ENCODE assay signal across 1 cellular context in genomic region chr3:4845882-4846281, GRCh38.
TF ChIP-seq lines count a peak whose summit lies in the region.

No MANE protein-coding gene starts in this region.

TF ChIP-seq in GM12878, 131 proteins besides CTCF, POLR2A, EP300 and RAD21 (continued from another document and continues in another):
- TF ChIP-seq ZBTB40 (IDR thresholded peaks at IDR 0.05; ENCODE audit: borderline replicate concordance) (no peak; the same call in 1 of the 2 replicates), PML (IDR thresholded peaks at IDR 0.05; ENCODE audit: low read length) (peak; percentile 89), SKIL (IDR thresholded peaks at IDR 0.05; ENCODE audit: low read depth, poor library complexity, severe bottlenecking) (peak; percentile 95), CBX3 (IDR thresholded peaks at IDR 0.05; ENCODE audit: borderline replicate concordance, low read depth) (no peak), ZBTB11 (CRISPR knock-in tag; IDR thresholded peaks at IDR 0.05) (no peak), JUND (IDR thresholded peaks at IDR 0.05; ENCODE audit: low read depth, low read length) (no peak), NRF1 (conservative IDR thresholded peaks at IDR 0.05; ENCODE audit: low read depth, low read length) (no peak), SP1 (IDR thresholded peaks at IDR 0.05; ENCODE audit: low read depth, low read length) (peak; percentile 63), ZZZ3 (IDR thresholded peaks at IDR 0.05; ENCODE audit: control insufficient read depth, insufficient read length, low read depth) (no peak), ESRRA (IDR thresholded peaks at IDR 0.05; ENCODE audit: low read length) (no peak), CHD2 (IDR thresholded peaks at IDR 0.05; ENCODE audit: borderline replicate concordance, low read depth, low read length) (peak; percentile 77; the same call in 1 of the 2 replicates), BACH1 (IDR thresholded peaks at IDR 0.05; ENCODE audit: borderline replicate concordance) (peak; percentile 55; the same call in 1 of the 2 replicates), JUNB (IDR thresholded peaks at IDR 0.05) (peak; percentile 86), CBFB (IDR thresholded peaks at IDR 0.05; ENCODE audit: low read depth) (peak; percentile 97), ZNF207 (IDR thresholded peaks at IDR 0.05; ENCODE audit: borderline replicate concordance) (0 out of 2 replicates have a peak, but pooled peaks have one; percentile 2), ZNF24 (IDR thresholded peaks at IDR 0.05) (peak; percentile 82), SPI1 (IDR thresholded peaks at IDR 0.05; ENCODE audit: borderline replicate concordance, insufficient read depth, low read depth, low read length) (no peak), SUPT20H (IDR thresholded peaks at IDR 0.05; ENCODE audit: borderline replicate concordance, control insufficient read depth, low read depth, low read length) (no peak), TCF3 (IDR thresholded peaks at IDR 0.05; ENCODE audit: borderline replicate concordance, insufficient read depth, low read depth, low read length) (no peak), ZNF592 (IDR thresholded peaks at IDR 0.05) (peak; percentile 88; the same call in 1 of the 2 replicates), NKRF (conservative IDR thresholded peaks at IDR 0.05) (0 out of 2 replicates have a peak, but pooled peaks have one; percentile 26), REST (IDR thresholded peaks at IDR 0.05; ENCODE audit: low read depth, low read length) (no peak; the same call in 1 of the 2 replicates), CEBPB (IDR thresholded peaks at IDR 0.05; ENCODE audit: borderline replicate concordance in 1 of 2, low read depth in 2 of 2, low read length in 2 of 2) (peak in 1 of 2 experiments; percentile 86; a peak in 2 of 4 replicates), SUZ12 (IDR thresholded peaks at IDR 0.05; ENCODE audit: unreplicated experiment) (no peak), RUNX3 (IDR thresholded peaks at IDR 0.05; ENCODE audit: low read length) (peak; percentile 100), CREM (IDR thresholded peaks at IDR 0.05; ENCODE audit: low read depth) (peak; percentile 97), ATF3 (IDR thresholded peaks at IDR 0.05; ENCODE audit: borderline replicate concordance, extremely low read depth, low read depth, low read length) (no peak), ZNF384 (IDR thresholded peaks at IDR 0.05; ENCODE audit: borderline replicate concordance, low read depth, low read length) (peak; percentile 31; the same call in 1 of the 2 replicates), ZNF217 (IDR thresholded peaks at IDR 0.05) (peak; percentile 90), E2F8 (IDR thresholded peaks at IDR 0.05; ENCODE audit: low read depth, partially characterized antibody) (peak; percentile 11), YY1 (IDR thresholded peaks at IDR 0.05; ENCODE audit: low read depth, low read length) (no peak), SMARCA5 (IDR thresholded peaks at IDR 0.05) (no peak)
